In genomic region chr3:9908286-9908685, GRCh38 we compare ENCODE assay signal across 38 cellular contexts. TPM values are rescaled to one million over a fixed set of nuclear protein-coding genes. Genes with fewer than 3 reads are reported as not detected.
"Had no signal": no experiment of that assay in that cellular context is flagged by ENCODE, and none has a peak within 500 bp of the region (broad histone marks: within the 10 kb centered on the region; RNA-seq: fewer than 3 reads in every experiment).

No MANE protein-coding gene starts in this region.

- H3K9me3 Mint-ChIP-seq: activated B cell treated with CpG ODN at 0.5 μM for 24 hours; activated CD4-positive, alpha-beta T cell treated with anti-CD3 and anti-CD28 coated beads, Interleukin-2, amount 10 ng/mL, durations not matched to agents 24 days and 14 days; activated CD8-positive, alpha-beta T cell treated with anti-CD3 and anti-CD28 coated beads for 36 hours; activated naive CD4-positive, alpha-beta T cell treated with anti-CD3 and anti-CD28 coated beads for 36 hours; activated naive CD4-positive, alpha-beta T cell treated with anti-CD3 and anti-CD28 coated beads, Interleukin-2, amount 50 U/mL, for 72 hours; activated naive CD8-positive, alpha-beta T cell treated with anti-CD3 and anti-CD28 coated beads for 36 hours; activated T-cell treated with anti-CD3 and anti-CD28 coated beads, Interleukin-2, amount 50 U/mL, for 4 hours; activated T-cell treated with anti-CD3 and anti-CD28 coated beads, Interleukin-2, amount 50 U/mL, for 72 hours; activated T-helper 1 cell treated with anti-CD3 and anti-CD28 coated beads, Interleukin-12 subunit alpha, Interleukin-12 subunit beta, Interleukin-2, Interleukin-4 antibody, amounts not matched to agents 30 ng/mL and 10 ng/mL and 1 ng/mL, durations not matched to agents 14 hours and 24 hours and 36 hours; activated T-helper 17 cell treated with anti-CD3 and anti-CD28 coated beads, Interleukin-2, amount 50 U/mL, for 72 hours; T-cell; T-helper 2 cell treated with Interferon-gamma antibody and Interleukin-4, amounts not matched to agents 5 μg/mL and 100 μg/mL, for 36 hours had no signal

- H3K36me3 ChIP-seq: adrenal gland, brain microvascular endothelial cell, breast epithelium had no signal

- H3K27ac ChIP-seq: adrenal gland, body of pancreas, brain microvascular endothelial cell, breast epithelium, VCaP had no signal

- ATAC-seq: activated CD8-positive, alpha-beta T cell treated with anti-CD3 and anti-CD28 coated beads for 36 hours; activated naive CD4-positive, alpha-beta T cell treated with anti-CD3 and anti-CD28 coated beads, Interleukin-2, amount 50 U/mL, for 72 hours; activated T-cell treated with anti-CD3 and anti-CD28 coated beads, Interleukin-2, amount 50 U/mL, for 4 hours; activated T-cell treated with anti-CD3 and anti-CD28 coated beads, Interleukin-2, amount 50 U/mL, for 72 hours; activated T-helper 17 cell treated with anti-CD3 and anti-CD28 coated beads, Interleukin-2, amount 50 U/mL, for 72 hours; body of pancreas; T-cell had no signal

- H3K4me3 ChIP-seq: adrenal gland, body of pancreas, breast epithelium had no signal

- H3K27me3 Mint-ChIP-seq: activated T-helper 17 cell treated with anti-CD3 and anti-CD28 coated beads, Interleukin-2, amount 50 U/mL, for 72 hours; T-cell had no signal

- H3K36me3 Mint-ChIP-seq: activated naive CD4-positive, alpha-beta T cell treated with anti-CD3 and anti-CD28 coated beads, Interleukin-2, amount 50 U/mL, for 72 hours; activated naive CD8-positive, alpha-beta T cell treated with anti-CD3 and anti-CD28 coated beads for 36 hours; T-cell had no signal

- H3K9me3 ChIP-seq: adrenal gland, body of pancreas, breast epithelium had no signal

- FAIRE-seq: astrocyte, TTC549 had no signal

- H3K4me3 Mint-ChIP-seq: activated B cell treated with CpG ODN at 0.5 μM for 24 hours; activated CD4-positive, alpha-beta memory T cell treated with anti-CD3 and anti-CD28 coated beads for 36 hours; activated CD4-positive, alpha-beta T cell treated with anti-CD3 and anti-CD28 coated beads, Interleukin-2, amount 10 ng/mL, durations not matched to agents 24 days and 14 days; activated CD8-positive, alpha-beta T cell treated with anti-CD3 and anti-CD28 coated beads for 36 hours; activated naive CD4-positive, alpha-beta T cell treated with anti-CD3 and anti-CD28 coated beads for 36 hours; activated naive CD8-positive, alpha-beta T cell treated with anti-CD3 and anti-CD28 coated beads for 36 hours; activated T-cell treated with anti-CD3 and anti-CD28 coated beads, Interleukin-2, amount 50 U/mL, for 4 hours; activated T-cell treated with anti-CD3 and anti-CD28 coated beads, Interleukin-2, amount 50 U/mL, for 72 hours; activated T-helper 1 cell treated with anti-CD3 and anti-CD28 coated beads, Interleukin-12 subunit alpha, Interleukin-12 subunit beta, Interleukin-2, Interleukin-4 antibody, amounts not matched to agents 30 ng/mL and 10 ng/mL and 1 ng/mL, durations not matched to agents 14 hours and 24 hours and 36 hours; T-cell; T-helper 2 cell treated with Interferon-gamma antibody and Interleukin-4, amounts not matched to agents 5 μg/mL and 100 μg/mL, for 36 hours had no signal

- H3K27me3 ChIP-seq: adrenal gland, body of pancreas, brain microvascular endothelial cell, breast epithelium had no signal

- H3K4me1 ChIP-seq: breast epithelium had no signal

- H3K27ac Mint-ChIP-seq: activated B cell treated with CpG ODN at 0.5 μM for 24 hours; activated CD4-positive, alpha-beta T cell treated with anti-CD3 and anti-CD28 coated beads, Interleukin-2, amount 10 ng/mL, durations not matched to agents 24 days and 14 days; activated CD8-positive, alpha-beta T cell treated with anti-CD3 and anti-CD28 coated beads for 36 hours; activated naive CD4-positive, alpha-beta T cell treated with anti-CD3 and anti-CD28 coated beads for 36 hours; activated naive CD4-positive, alpha-beta T cell treated with anti-CD3 and anti-CD28 coated beads, Interleukin-2, amount 50 U/mL, for 72 hours; activated naive CD8-positive, alpha-beta T cell treated with anti-CD3 and anti-CD28 coated beads for 36 hours; activated T-cell treated with anti-CD3 and anti-CD28 coated beads, Interleukin-2, amount 50 U/mL, for 72 hours; activated T-helper 1 cell treated with anti-CD3 and anti-CD28 coated beads, Interleukin-12 subunit alpha, Interleukin-12 subunit beta, Interleukin-2, Interleukin-4 antibody, amounts not matched to agents 30 ng/mL and 10 ng/mL and 1 ng/mL, durations not matched to agents 14 hours and 24 hours and 36 hours; T-cell; T-helper 2 cell treated with Interferon-gamma antibody and Interleukin-4, amounts not matched to agents 5 μg/mL and 100 μg/mL, for 36 hours had no signal

- DNase-seq: activated B cell treated with CpG ODN at 0.5 μM for 24 hours; activated CD4-positive, alpha-beta memory T cell treated with anti-CD3 and anti-CD28 coated beads for 36 hours; activated CD4-positive, alpha-beta T cell treated with anti-CD3 and anti-CD28 coated beads for 4 hours; activated CD4-positive, alpha-beta T cell treated with anti-CD3 and anti-CD28 coated beads, Interleukin-2, amount 10 ng/mL, durations not matched to agents 24 days and 14 days; activated CD4-positive, alpha-beta T cell treated with anti-CD3 and anti-CD28 coated beads, Interleukin-2, amount 50 U/mL, for 1 hour; activated CD4-positive, alpha-beta T cell treated with anti-CD3 and anti-CD28 coated beads, Interleukin-2, amount 50 U/mL, for 4 hours; activated CD4-positive, CD25-positive, alpha-beta regulatory T cell treated with anti-CD3 and anti-CD28 coated beads, Interleukin-2, amount 50 U/mL, for 72 hours; activated CD8-positive, alpha-beta memory T cell treated with anti-CD3 and anti-CD28 coated beads, Interleukin-2, amount 50 U/mL, for 4 hours; activated CD8-positive, alpha-beta T cell treated with anti-CD3 and anti-CD28 coated beads for 36 hours; activated effector memory CD4-positive, alpha-beta T cell treated with anti-CD3 and anti-CD28 coated beads, Interleukin-2, amount 50 U/mL, for 16 hours; activated gamma-delta T cell treated with Interleukin-2 at 50 U/mL for 16 hours; activated naive CD4-positive, alpha-beta T cell; activated naive CD4-positive, alpha-beta T cell treated with anti-CD3 and anti-CD28 coated beads for 36 hours; activated naive CD4-positive, alpha-beta T cell treated with anti-CD3 and anti-CD28 coated beads, Interleukin-2, amount 50 U/mL, for 16 hours; activated naive CD8-positive, alpha-beta T cell treated with anti-CD3 and anti-CD28 coated beads for 36 hours; activated T-cell treated with anti-CD3 and anti-CD28 coated beads for 4 hours; activated T-cell treated with anti-CD3 and anti-CD28 coated beads, Interleukin-2, amount 50 U/mL, for 1 hour; activated T-cell treated with anti-CD3 and anti-CD28 coated beads, Interleukin-2, amount 50 U/mL, for 4 hours; activated T-cell treated with anti-CD3 and anti-CD28 coated beads, Interleukin-2, amount 50 U/mL, for 72 hours; adrenal gland; amniotic stem cell; body of pancreas; brain microvascular endothelial cell; central memory CD4-positive, alpha-beta T cell; T-cell; T-helper 2 cell; T-helper 9 cell had no signal

RNA-seq across cellular contexts. Expression of gene CIDEC, which starts 28.2 kb away (rescaled TPM):
- total RNA-seq: activated B cell treated with CpG ODN at 0.5 μM for 24 hours; activated CD4-positive, alpha-beta memory T cell treated with anti-CD3 and anti-CD28 coated beads for 36 hours; activated CD4-positive, alpha-beta T cell treated with anti-CD3 and anti-CD28 coated beads, Interleukin-2, amount 10 ng/mL, durations not matched to agents 24 days and 14 days; activated CD8-positive, alpha-beta memory T cell treated with anti-CD3 and anti-CD28 coated beads for 36 hours; activated CD8-positive, alpha-beta T cell treated with anti-CD3 and anti-CD28 coated beads for 36 hours; activated naive CD4-positive, alpha-beta T cell treated with anti-CD3 and anti-CD28 coated beads for 36 hours; activated naive CD4-positive, alpha-beta T cell treated with anti-CD3 and anti-CD28 coated beads, Interleukin-2, amount 50 U/mL, for 72 hours; activated T-cell treated with anti-CD3 and anti-CD28 coated beads, Interleukin-2, amount 50 U/mL, for 4 hours; activated T-helper 1 cell treated with anti-CD3 and anti-CD28 coated beads, Interleukin-12 subunit alpha, Interleukin-12 subunit beta, Interleukin-2, Interleukin-4 antibody, amounts not matched to agents 30 ng/mL and 10 ng/mL and 1 ng/mL, durations not matched to agents 14 hours and 24 hours and 36 hours; astrocyte; cerebellum; T-helper 1 cell treated with Interleukin-12 subunit alpha and Interleukin-12 subunit beta and Interleukin-4 antibody, amounts not matched to agents 30 ng/mL and 1 ng/mL, for 36 hours had no signal
